ENCODE assay signal across 17 cellular contexts in genomic region chr12:943051-943450, GRCh38.
"Had no signal": no experiment of that assay in that cellular context is flagged by ENCODE, and none has a peak within 500 bp of the region (broad histone marks: within the 10 kb centered on the region; RNA-seq: fewer than 3 reads in every experiment).

No MANE protein-coding gene starts in this region.

- H3K4me3 ChIP-seq: neural progenitor cell, ovary, spleen had no signal

- H3K27me3 ChIP-seq: neural progenitor cell, ovary, spleen had no signal

- DNase-seq: activated CD4-positive, alpha-beta T cell treated with anti-CD3 and anti-CD28 coated beads for 4 hours; activated CD8-positive, alpha-beta memory T cell treated with anti-CD3 and anti-CD28 coated beads for 24 hours; amygdala; cerebellar nuclear complex; dermis blood vessel endothelial cell; glutamatergic neuron; ovary; spleen; stimulated activated CD4-positive, alpha-beta T cell treated with anti-CD3 and anti-CD28 coated beads, Interleukin-1b, Interleukin-23, amount 100 ng/mL, for 48 hours; T-cell; T1000; WERI-Rb-1 had no signal

- H3K4me3 Mint-ChIP-seq: activated naive CD8-positive, alpha-beta T cell; neural progenitor cell; stimulated activated memory B cell treated with anti-CD40 and anti-IgM and Interleukin-4, amounts not matched to agents 10 μg/mL and 1 μg/mL and 100 μg/mL, for 72 hours; T-cell; type B pancreatic cell had no signal

- H3K27ac ChIP-seq: neural progenitor cell, ovary, spleen, WERI-Rb-1 had no signal

- H3K27ac Mint-ChIP-seq: neural progenitor cell, type B pancreatic cell had no signal

- H3K9me3 Mint-ChIP-seq: neural progenitor cell; stimulated activated memory B cell treated with anti-CD40 and anti-IgM and Interleukin-4, amounts not matched to agents 10 μg/mL and 1 μg/mL and 100 μg/mL, for 72 hours; T-cell; type B pancreatic cell had no signal

- H3K36me3 ChIP-seq: neural progenitor cell, ovary had no signal

- ATAC-seq: stimulated activated memory B cell treated with anti-CD40 and anti-IgM and Interleukin-4, amounts not matched to agents 10 μg/mL and 1 μg/mL and 100 μg/mL, for 72 hours; T-cell had no signal

- H3K27me3 Mint-ChIP-seq: activated naive CD8-positive, alpha-beta T cell; brain; stimulated activated memory B cell treated with anti-CD40 and anti-IgM and Interleukin-4, amounts not matched to agents 10 μg/mL and 1 μg/mL and 100 μg/mL, for 72 hours; T-cell; type B pancreatic cell had no signal

- H3K9me3 ChIP-seq: ovary, spleen had no signal
